9 cellular contexts compared by ENCODE assay signal in genomic region chr15:101207867-101208288, GRCh38. TPM values are rescaled to one million over a fixed set of nuclear protein-coding genes. Genes with fewer than 3 reads are reported as not detected.
A peak's percentile ranks its signal among the peaks of the same experiment; 100 is the strongest.
DNase-seq lines count a peak whose midpoint lies in the region; ATAC-seq, FAIRE-seq and TF ChIP-seq lines count a peak whose summit lies in the region.
"Had no signal": no experiment of that assay in that cellular context is flagged by ENCODE, and none has a peak within 500 bp of the region (broad histone marks: within the 10 kb centered on the region; RNA-seq: fewer than 3 reads in every experiment).

No MANE protein-coding gene starts in this region.

- H3K27me3 ChIP-seq in GM23248 (replicated peaks; ENCODE audit: insufficient read depth), result no peaks in the 10 kb centered on the region
- no peaks in the 10 kb centered on the region for H3K27me3 ChIP-seq in CD8-positive, alpha-beta memory T cell (ENCODE audit: insufficient read depth, low read length, poor library complexity, severe bottlenecking)

- POLR2A ChIA-PET in CD8-positive, alpha-beta memory T cell (lab: Charles Lee), result no interaction called here

- H3K4me1 ChIP-seq in GM23248 (ENCODE audit: insufficient read depth), result peaks cover 53% of the 10 kb centered on the region
- peaks cover 21% of the 10 kb centered on the region for H3K4me1 ChIP-seq in CD8-positive, alpha-beta memory T cell (ENCODE audit: insufficient read depth, low read length)

- H3K4me2 ChIP-seq in GM23248 (ENCODE audit: unreplicated experiment), result no peak overlapping the region

- TF ChIP-seq CTCF in fibroblast of mammary gland (conservative IDR thresholded peaks at IDR 0.05; ENCODE audit: control insufficient read depth, insufficient read depth, low read depth, low read length), result no peak

- no peak overlapping the region for H3K4me3 Mint-ChIP-seq in CD8-positive, alpha-beta memory T cell

- peak overlapping the region in 2 of 8 donors; percentile 19 to 29 for H3K27ac Mint-ChIP-seq in CD8-positive, alpha-beta memory T cell

- H3K9me3 Mint-ChIP-seq in CD8-positive, alpha-beta memory T cell, result no peaks in the 10 kb centered on the region

- WGBS in GM23248 (ENCODE audit: low coverage in 1 of 2, low lambda C conversion rate in 2 of 2, missing lambda C conversion rate in 2 of 2), 2 experiments, result 43 to 47% methylated on average over 5 of the region's 5 CpGs

- H3K27me3 Mint-ChIP-seq in CD8-positive, alpha-beta memory T cell, result no peaks in the 10 kb centered on the region

- H2AFZ ChIP-seq in GM23248, result no peak overlapping the region

- H4K20me1 ChIP-seq in GM23248 (ENCODE audit: insufficient read depth), result no peaks in the 10 kb centered on the region

- ATAC-seq in HG03139 (IDR thresholded peaks at IDR 0.05; ENCODE audit: unreplicated experiment), result no peak

- DNase-seq in GM23248, result peak; percentile 85
- DNase-seq in RCC 7860 (ENCODE audit: low spot score), result peak; percentile 51
- DNase-seq in fibroblast of mammary gland (ENCODE audit: low read depth), result peak; percentile 93
- DNase-seq in pons (ENCODE audit: low spot score), result peak; percentile 68
- DNase-seq in inferior parietal cortex (ENCODE audit: extremely low spot score), result no peak
- no peak for DNase-seq in KBM-7
- no peak for DNase-seq in CD8-positive, alpha-beta memory T cell
- DNase-seq: NCI-H2081 had no signal

- peaks cover 0 to 5% (median 3%) of the 10 kb centered on the region in 3 donors for H3K36me3 Mint-ChIP-seq in CD8-positive, alpha-beta memory T cell

- H3K9ac ChIP-seq in GM23248, result no peak overlapping the region

- no peaks in the 10 kb centered on the region for H3K9me2 ChIP-seq in GM23248 (ENCODE audit: insufficient read depth)

- peaks cover 99% of the 10 kb centered on the region for H3K79me2 ChIP-seq in GM23248 (ENCODE audit: insufficient read depth)

- no peak overlapping the region for H3K4me3 ChIP-seq in GM23248
- no peak overlapping the region for H3K4me3 ChIP-seq in fibroblast of mammary gland (ENCODE audit: control insufficient read depth, low read depth, low read length)
- H3K4me3 ChIP-seq in CD8-positive, alpha-beta memory T cell (ENCODE audit: low read length), result no peak overlapping the region

- peak overlapping the region; percentile 89 for H3K27ac ChIP-seq in GM23248
- H3K27ac ChIP-seq in CD8-positive, alpha-beta memory T cell (ENCODE audit: low read depth, low read length), result no peak overlapping the region

- no peaks in the 10 kb centered on the region for H3K36me3 ChIP-seq in GM23248 (ENCODE audit: low read depth)
- H3K36me3 ChIP-seq in CD8-positive, alpha-beta memory T cell (ENCODE audit: insufficient read depth, low read length), result no peaks in the 10 kb centered on the region

- no peaks in the 10 kb centered on the region for H3K9me3 ChIP-seq in GM23248 (ENCODE audit: low read depth)
- H3K9me3 ChIP-seq in CD8-positive, alpha-beta memory T cell (ENCODE audit: low read length), result no peaks in the 10 kb centered on the region

- no peak for FAIRE-seq in RCC 7860 (lab: Jason Lieb, UNC)

- in situ Hi-C loops in GM23248 (cut with MboI), result no loop called here
- in situ Hi-C loops in KBM-7 (cut with MboI; ENCODE audit: low pct_unique_long_range_greater_than_20kb, low sequenced_read_pairs), result no loop called here

- peaks cover 57% of the 10 kb centered on the region for H3F3A ChIP-seq in GM23248 (ENCODE audit: insufficient read depth)

- peaks cover 77 to 93% (median 91%) of the 10 kb centered on the region in 3 donors for H3K4me1 Mint-ChIP-seq in CD8-positive, alpha-beta memory T cell

- CTCF ChIA-PET in CD8-positive, alpha-beta memory T cell (lab: Charles Lee), result no interaction called here

RNA-seq across cellular contexts. Expression of gene CHSY1, which starts 44.0 kb away (rescaled TPM):
- total RNA-seq in GM23248 (2014; rRNA removed; shearing (Covaris generic)), result 29.8 and 31.3 TPM in 2 replicates
- polyA plus RNA-seq in GM23248 (2016; fragmentation: Nextera tagmentation; extraction: Ambion mirVana), result 4.8 and 5.2 TPM in 2 replicates
- total RNA-seq in CD8-positive, alpha-beta memory T cell, result 10 to 100 TPM; 49.4 to 49.7 TPM
- polyA plus RNA-seq in CD8-positive, alpha-beta memory T cell, result 3.6 TPM

Comparison
In these comparisons a context has a peak if more than half of its experiments do, and no peak if none do; other contexts are left out.
1. DNase-seq: peak in GM23248 (single experiment), RCC 7860 (single experiment), fibroblast of mammary gland (single experiment) and pons (single experiment); none in inferior parietal cortex (single experiment), KBM-7 (single experiment) and CD8-positive, alpha-beta memory T cell (0 of 5).